In the genomic region with DNA sequence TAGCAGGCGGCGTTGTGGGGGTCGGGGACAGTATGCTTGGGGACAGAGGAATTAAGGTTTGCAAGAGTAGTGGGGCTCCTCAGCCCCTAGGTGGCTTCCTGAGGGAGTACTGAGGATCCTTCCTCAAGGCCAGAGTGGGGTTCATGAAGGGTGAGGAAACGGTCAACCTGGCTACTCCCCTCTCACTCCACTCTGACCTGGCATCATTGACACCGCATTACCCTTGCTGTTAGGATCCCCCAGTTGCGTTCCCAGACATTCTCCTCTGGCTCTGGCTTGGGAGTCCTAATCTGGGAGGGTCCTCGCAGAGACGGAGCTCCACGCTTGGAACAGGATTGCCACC, we compare ENCODE assay signal across 8 cellular contexts. TPM values are rescaled to one million over a fixed set of nuclear protein-coding genes. Genes with fewer than 3 reads are reported as not detected.
DNase-seq lines count a peak whose midpoint lies in the region; ATAC-seq and TF ChIP-seq lines count a peak whose summit lies in the region.

No MANE protein-coding gene starts in this region.

- no peak for TF ChIP-seq RAD21 in HCT116 (IDR thresholded peaks at IDR 0.05; ENCODE audit: low read depth)

- intact Hi-C loops in HCT116 (cut with micrococcal nuclease): loop anchor here (10.0 kb wide), 1 partner anchor 359 kb away; no protein-coding TSS in a partner anchor
- intact Hi-C loops in lower leg skin (cut with DNase I; ENCODE audit: low total_unique reads): no loop called here
- intact Hi-C loops in upper lobe of right lung (cut with DNase I): loop anchor here (10.0 kb wide), 1 partner anchor 149 kb away; no protein-coding TSS in a partner anchor
- intact Hi-C loops in sciatic nerve (cut with DNase I): no loop called here

- POLR2A ChIA-PET in HCT116 (lab: Charles Lee): no interaction called here

- TF ChIP-seq POLR2A in HCT116 (IDR thresholded peaks at IDR 0.05; ENCODE audit: borderline replicate concordance, extremely low read depth, insufficient read depth, insufficient read length) (no peak), lower leg skin (IDR thresholded peaks at IDR 0.05) (no peak)

- no peak for DNase-seq in HCT116 (ENCODE audit: low read depth, low spot score)
- DNase-seq in adipocyte (ENCODE audit: low read depth): peak; percentile 35
- DNase-seq in lower leg skin (ENCODE audit: low spot score in 2 of 2): no peak
- DNase-seq in upper lobe of right lung: no peak
- no peak for DNase-seq in sciatic nerve (ENCODE audit: low spot score)
- no peak for DNase-seq in NCI-H345 treated with DMSO at 0.1 percent for 48 hours (lab: John Stamatoyannopoulos, UW; ENCODE audit: unreplicated experiment)
- DNase-seq in stimulated activated CD4-positive, alpha-beta T cell treated with anti-CD3 and anti-CD28 coated beads, Interleukin-1b, Interleukin-23, amount 100 ng/mL, for 48 hours: no peak

- BruUV-seq in HCT116 (replicated peaks; lab: Mats Ljungman, UMichigan): no TSS peak

- RAD21 ChIA-PET in HCT116 (lab: Charles Lee; ENCODE audit: low non-redundant PET in 1 of 2, low total read pairs in 2 of 2, uncharacterized antibody in 2 of 2, unreplicated experiment in 2 of 2): no interaction called here

- ATAC-seq in HCT116 (peak; percentile 7), upper lobe of right lung (no peak), sciatic nerve (no peak)

- no peaks in the 10 kb centered on the region for H4K20me1 ChIP-seq in HCT116 (ENCODE audit: insufficient read depth)

- H3K4me3 ChIP-seq in ACC112 (ENCODE audit: low read depth, low read length) (peak overlapping the region; percentile 83), HCT116 (replicated peaks in 1 of 2; ENCODE audit: low read depth in 1 of 2, low read length in 2 of 2) (peak overlapping the region; percentile 76), adipocyte (ENCODE audit: low read length) (peak overlapping the region; percentile 92), lower leg skin (ENCODE audit: low read depth, poor library complexity, severe bottlenecking) (peak overlapping the region; percentile 69), upper lobe of right lung (peak overlapping the region; percentile 71)

- no peaks in the 10 kb centered on the region for H3K79me2 ChIP-seq in ACC112 (ENCODE audit: control insufficient read depth, insufficient read depth, low read length, unreplicated experiment)
- H3K79me2 ChIP-seq in HCT116 (ENCODE audit: insufficient read depth, low read length): no peaks in the 10 kb centered on the region

- CTCF ChIA-PET in HCT116 (lab: Charles Lee): interaction anchor here (0.9 kb wide), 1 partner anchor 18 kb away, joined by 3 read pairs; no protein-coding TSS in a partner anchor

- peak overlapping the region; percentile 54; the same call in 1 of the 2 replicates for H3K9ac ChIP-seq in HCT116 (ENCODE audit: low read length)
- peak overlapping the region; percentile 79 for H3K9ac ChIP-seq in adipocyte (ENCODE audit: low read length)

- H3K27ac ChIP-seq in ACC112 (ENCODE audit: low read depth, low read length) (no peak overlapping the region), HCT116 (ENCODE audit: low read depth, low read length) (no peak overlapping the region; the same call in 1 of the 2 replicates), upper lobe of right lung (peak overlapping the region; percentile 63)

- H3K27me3 ChIP-seq in ACC112 (ENCODE audit: insufficient read depth, low read length) (peaks cover 53% of the 10 kb centered on the region), HCT116 (ENCODE audit: insufficient read depth, low read length) (no peaks in the 10 kb centered on the region), adipocyte (replicated peaks; ENCODE audit: control insufficient read depth, insufficient read depth, low read length) (peaks cover 13% of the 10 kb centered on the region), upper lobe of right lung (no peaks in the 10 kb centered on the region)

- H3K9me3 ChIP-seq in HCT116 (ENCODE audit: control insufficient read depth in 1 of 2, insufficient read depth in 1 of 2, low read depth in 1 of 2, low read length in 2 of 2) (no peaks in the 10 kb centered on the region), adipocyte (ENCODE audit: control insufficient read depth, low read length) (no peaks in the 10 kb centered on the region), upper lobe of right lung (no peaks in the 10 kb centered on the region)

- no peaks in the 10 kb centered on the region for H3K9me2 ChIP-seq in HCT116 (ENCODE audit: insufficient read depth)

- H3K36me3 ChIP-seq in ACC112 (ENCODE audit: insufficient read depth, low read length) (no peaks in the 10 kb centered on the region), HCT116 (ENCODE audit: control insufficient read depth in 1 of 2, insufficient read depth in 2 of 2, low read length in 2 of 2) (no peaks in the 10 kb centered on the region), adipocyte (ENCODE audit: control insufficient read depth, insufficient read depth, low read length, severe bottlenecking) (no peaks in the 10 kb centered on the region), upper lobe of right lung (no peaks in the 10 kb centered on the region)

- H3K4me1 ChIP-seq in ACC112 (ENCODE audit: control insufficient read depth, insufficient read depth, low read length, unreplicated experiment) (peaks cover 2% of the 10 kb centered on the region), HCT116 (ENCODE audit: control insufficient read depth in 1 of 2, insufficient read depth in 2 of 2, low read length in 2 of 2) (peaks cover 13 to 21% of the 10 kb centered on the region in 2 experiments), adipocyte (ENCODE audit: control insufficient read depth, insufficient read depth, low read length) (peaks cover 26% of the 10 kb centered on the region), upper lobe of right lung (peaks cover 11% of the 10 kb centered on the region)

- WGBS in lower leg skin, 2 donors: 10 to 15% methylated on average over 7 to 9 of the region's 9 CpGs

- peak overlapping the region; percentile 47 for H2AFZ ChIP-seq in ACC112 (ENCODE audit: low read length, unreplicated experiment)
- H2AFZ ChIP-seq in HCT116 (ENCODE audit: low read depth, low read length, poor library complexity, severe bottlenecking): no peak overlapping the region

- H3K4me2 ChIP-seq in HCT116 (ENCODE audit: low read length): peak overlapping the region; percentile 90

- TF ChIP-seq CTCF in HCT116 (IDR thresholded peaks at IDR 0.05 in 2 of 3, conservative IDR thresholded peaks at IDR 0.05 in 1 of 3; ENCODE audit: borderline replicate concordance in 1 of 3, insufficient read depth in 1 of 3, low read depth in 2 of 3, low read length in 2 of 3): no peak
- no peak for TF ChIP-seq CTCF in lower leg skin (IDR thresholded peaks at IDR 0.05)
- TF ChIP-seq CTCF in upper lobe of right lung (IDR thresholded peaks at IDR 0.05): no peak

TF ChIP-seq in HCT116, 20 proteins besides CTCF, POLR2A, EP300 and RAD21 (continues in another document):
- TF ChIP-seq ELF1 (IDR thresholded peaks at IDR 0.05; ENCODE audit: borderline replicate concordance, low read depth): no peak
- TF ChIP-seq, protein P1, sequence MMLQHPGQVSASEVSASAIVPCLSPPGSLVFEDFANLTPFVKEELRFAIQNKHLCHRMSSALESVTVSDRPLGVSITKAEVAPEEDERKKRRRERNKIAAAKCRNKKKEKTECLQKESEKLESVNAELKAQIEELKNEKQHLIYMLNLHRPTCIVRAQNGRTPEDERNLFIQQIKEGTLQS (IDR thresholded peaks at IDR 0.05): no peak
- TF ChIP-seq, protein P2, sequence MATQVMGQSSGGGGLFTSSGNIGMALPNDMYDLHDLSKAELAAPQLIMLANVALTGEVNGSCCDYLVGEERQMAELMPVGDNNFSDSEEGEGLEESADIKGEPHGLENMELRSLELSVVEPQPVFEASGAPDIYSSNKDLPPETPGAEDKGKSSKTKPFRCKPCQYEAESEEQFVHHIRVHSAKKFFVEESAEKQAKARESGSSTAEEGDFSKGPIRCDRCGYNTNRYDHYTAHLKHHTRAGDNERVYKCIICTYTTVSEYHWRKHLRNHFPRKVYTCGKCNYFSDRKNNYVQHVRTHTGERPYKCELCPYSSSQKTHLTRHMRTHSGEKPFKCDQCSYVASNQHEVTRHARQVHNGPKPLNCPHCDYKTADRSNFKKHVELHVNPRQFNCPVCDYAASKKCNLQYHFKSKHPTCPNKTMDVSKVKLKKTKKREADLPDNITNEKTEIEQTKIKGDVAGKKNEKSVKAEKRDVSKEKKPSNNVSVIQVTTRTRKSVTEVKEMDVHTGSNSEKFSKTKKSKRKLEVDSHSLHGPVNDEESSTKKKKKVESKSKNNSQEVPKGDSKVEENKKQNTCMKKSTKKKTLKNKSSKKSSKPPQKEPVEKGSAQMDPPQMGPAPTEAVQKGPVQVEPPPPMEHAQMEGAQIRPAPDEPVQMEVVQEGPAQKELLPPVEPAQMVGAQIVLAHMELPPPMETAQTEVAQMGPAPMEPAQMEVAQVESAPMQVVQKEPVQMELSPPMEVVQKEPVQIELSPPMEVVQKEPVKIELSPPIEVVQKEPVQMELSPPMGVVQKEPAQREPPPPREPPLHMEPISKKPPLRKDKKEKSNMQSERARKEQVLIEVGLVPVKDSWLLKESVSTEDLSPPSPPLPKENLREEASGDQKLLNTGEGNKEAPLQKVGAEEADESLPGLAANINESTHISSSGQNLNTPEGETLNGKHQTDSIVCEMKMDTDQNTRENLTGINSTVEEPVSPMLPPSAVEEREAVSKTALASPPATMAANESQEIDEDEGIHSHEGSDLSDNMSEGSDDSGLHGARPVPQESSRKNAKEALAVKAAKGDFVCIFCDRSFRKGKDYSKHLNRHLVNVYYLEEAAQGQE (IDR thresholded peaks at IDR 0.05; ENCODE audit: low read depth): no peak
- no peak for TF ChIP-seq CBX3 (IDR thresholded peaks at IDR 0.05; ENCODE audit: low read depth)
- TF ChIP-seq SRF (IDR thresholded peaks at IDR 0.05; ENCODE audit: low read depth): no peak
- TF ChIP-seq EGR1 (IDR thresholded peaks at IDR 0.05; ENCODE audit: low read depth): no peak
- TF ChIP-seq CEBPB (IDR thresholded peaks at IDR 0.05; ENCODE audit: low read depth): no peak
- TF ChIP-seq EZH2 (IDR thresholded peaks at IDR 0.05): no peak
- no peak for TF ChIP-seq ZFX (IDR thresholded peaks at IDR 0.05)

RNA-seq across cellular contexts. Expression of a gene that starts 0.5 kb away (rescaled TPM):
- total RNA-seq in HCT116 (2021; ENCODE audit: unreplicated experiment) (12.6 TPM), lower leg skin (100 to 1,000 TPM; 158 to 346 (median 221) TPM), upper lobe of right lung (12.8 TPM), sciatic nerve (15.7 TPM)
- polyA plus RNA-seq in HCT116 (2012): 9.2 and 9.3 TPM in 2 replicates

RNA-seq across cellular contexts. Expression of a gene that starts 30.2 kb away (rescaled TPM):
- total RNA-seq in HCT116 (2021; ENCODE audit: unreplicated experiment): 1.7 TPM
- 3.8 and 4.2 TPM in 2 replicates for polyA plus RNA-seq in HCT116 (2012)
- 10 to 100 TPM; 10.3 to 13.4 (median 11.5) TPM for total RNA-seq in lower leg skin
- 0.38 TPM for total RNA-seq in upper lobe of right lung
- total RNA-seq in sciatic nerve: 0.40 TPM

Comparison
In these comparisons a context has a peak if more than half of its experiments do, and no peak if none do; other contexts are left out.
1. intact Hi-C loops: an anchor here in HCT116 (10.0 kb wide) and upper lobe of right lung (10.0 kb wide); none called in lower leg skin and sciatic nerve.